ENCODE assay signal across 19 cellular contexts in the genomic region with DNA sequence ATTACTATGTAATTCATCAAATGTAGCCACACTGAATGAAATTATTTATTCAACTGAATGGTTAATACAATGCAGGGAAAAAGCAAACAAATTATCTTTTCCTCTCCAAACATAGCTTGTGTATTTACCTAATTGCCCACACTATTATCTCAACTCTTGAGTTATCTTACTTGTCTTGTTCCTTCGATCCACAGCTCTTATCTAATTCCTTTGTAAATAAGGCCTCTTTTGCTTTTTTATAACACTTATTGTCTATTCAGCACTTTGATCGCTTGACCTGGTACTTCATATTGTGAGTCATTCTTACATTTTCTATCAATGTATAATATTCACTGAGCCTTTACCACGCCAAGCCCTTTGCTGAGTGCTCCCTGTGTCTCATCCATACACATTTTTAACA. TPM values are rescaled to one million over a fixed set of nuclear protein-coding genes. Genes with fewer than 3 reads are reported as not detected.
DNase-seq lines count a peak whose midpoint lies in the region; ATAC-seq and TF ChIP-seq lines count a peak whose summit lies in the region.
"Had no signal": no experiment of that assay in that cellular context is flagged by ENCODE, and none has a peak within 500 bp of the region (broad histone marks: within the 10 kb centered on the region; RNA-seq: fewer than 3 reads in every experiment).

No MANE protein-coding gene starts in this region.

- peak; percentile 69 for ATAC-seq in foreskin keratinocyte
- ATAC-seq in mucosa of descending colon: no peak
- ATAC-seq in GM21381 (IDR thresholded peaks at IDR 0.05; ENCODE audit: unreplicated experiment): no peak
- ATAC-seq: activated CD4-positive, CD25-positive, alpha-beta regulatory T cell treated with anti-CD3 and anti-CD28 coated beads, Interleukin-2, amount 50 U/mL, for 24 hours had no signal

- DNase-seq in ELR (ENCODE audit: low read depth) (peak; percentile 59), NCI-H1105 treated with DMSO at 0.1 percent for 48 hours (lab: John Stamatoyannopoulos, UW) (peak; percentile 90), NCI-H748 treated with DMSO at 0.1 percent for 48 hours (lab: John Stamatoyannopoulos, UW) (peak; percentile 97), foreskin keratinocyte (no peak), T-helper 9 cell (no peak), mucosa of descending colon (no peak)
- DNase-seq: activated T-cell treated with anti-CD3 and anti-CD28 coated beads, Interleukin-2, amount 50 U/mL, for 48 hours; aorta; effector memory CD4-positive, alpha-beta T cell; EL; HFFc6; naive B cell; NK-92 treated with Interleukin-12 subunit alpha and Interleukin-12 subunit beta, amount 100 ng/mL, for 24 hours; occipital lobe; Peyer's patch; stimulated activated CD4-positive, alpha-beta T cell treated with anti-CD3 and anti-CD28 coated beads, Interleukin-4, amount 100 ng/mL, for 1 hour; transverse colon had no signal

- H3K4me3 ChIP-seq in mucosa of descending colon: no peak overlapping the region
- H3K4me3 ChIP-seq: Peyer's patch, transverse colon had no signal

- H3K4me1 ChIP-seq in foreskin keratinocyte (no peaks in the 10 kb centered on the region), mucosa of descending colon (ENCODE audit: low read depth) (no peaks in the 10 kb centered on the region)
- H3K4me1 ChIP-seq: Peyer's patch had no signal

- H3K27ac ChIP-seq in foreskin keratinocyte: no peak overlapping the region
- H3K27ac ChIP-seq: Peyer's patch had no signal

- no peak for TF ChIP-seq CTCF in foreskin keratinocyte (conservative IDR thresholded peaks at IDR 0.05)
- no peak for TF ChIP-seq CTCF in mucosa of descending colon (IDR thresholded peaks at IDR 0.05)

- no peaks in the 10 kb centered on the region for H3K36me3 ChIP-seq in mucosa of descending colon (ENCODE audit: low read depth)
- H3K36me3 ChIP-seq: Peyer's patch, transverse colon had no signal

- intact Hi-C loops in mucosa of descending colon (cut with DNase I, micrococcal nuclease): no loop called here

- no peaks in the 10 kb centered on the region for H3K27me3 ChIP-seq in foreskin keratinocyte
- H3K27me3 ChIP-seq: Peyer's patch, transverse colon had no signal

- H3K9me3 ChIP-seq in mucosa of descending colon: no peaks in the 10 kb centered on the region
- H3K9me3 ChIP-seq: Peyer's patch, transverse colon had no signal

RNA-seq across cellular contexts. Expression of gene SEMA3A, which starts 16.6 kb away (rescaled TPM):
- 3.2 and 4.6 TPM in 2 replicates for total RNA-seq in foreskin keratinocyte
- 0.66 and 1.0 TPM in 2 replicates for polyA plus RNA-seq in foreskin keratinocyte
- 10 to 100 TPM in 1 of 3 donors, 1 to 10 TPM in 2; 4.5 to 76.7 (median 9.7) TPM for total RNA-seq in mucosa of descending colon

Comparison
In these comparisons a context has a peak if more than half of its experiments do, and no peak if none do; other contexts are left out.
1. DNase-seq: peak in ELR (single experiment), NCI-H1105 treated with DMSO at 0.1 percent for 48 hours (single experiment) and NCI-H748 treated with DMSO at 0.1 percent for 48 hours (single experiment); none in foreskin keratinocyte (0 of 2), T-helper 9 cell (single experiment) and mucosa of descending colon (0 of 3).